Comparison of ENCODE assay signal across 19 cellular contexts in genomic region chr21:46061950-46062349, GRCh38. TPM values are rescaled to one million over a fixed set of nuclear protein-coding genes. Genes with fewer than 3 reads are reported as not detected.
DNase-seq lines count a peak whose midpoint lies in the region; ATAC-seq, FAIRE-seq and TF ChIP-seq lines count a peak whose summit lies in the region.
"Had no signal": no experiment of that assay in that cellular context is flagged by ENCODE, and none has a peak within 500 bp of the region (broad histone marks: within the 10 kb centered on the region; RNA-seq: fewer than 3 reads in every experiment).

No MANE protein-coding gene starts in this region.

- H3K79me2 ChIP-seq in fibroblast of lung (ENCODE audit: control insufficient read depth, insufficient read depth, low read length) (no peaks in the 10 kb centered on the region), smooth muscle cell (ENCODE audit: low read depth) (no peaks in the 10 kb centered on the region), OCI-LY7 (ENCODE audit: insufficient read depth, low read depth, low read length) (no peaks in the 10 kb centered on the region)
- H3K79me2 ChIP-seq: parathyroid adenoma had no signal

- no peak overlapping the region for H2AFZ ChIP-seq in fibroblast of lung (ENCODE audit: low read length)
- no peak overlapping the region for H2AFZ ChIP-seq in smooth muscle cell (ENCODE audit: low read depth)
- no peak overlapping the region for H2AFZ ChIP-seq in OCI-LY7 (ENCODE audit: low read length)
- H2AFZ ChIP-seq: parathyroid adenoma had no signal

- H3F3A ChIP-seq in smooth muscle cell (ENCODE audit: low read depth) = peaks cover 7% of the 10 kb centered on the region

- H4K20me1 ChIP-seq in fibroblast of lung (ENCODE audit: control insufficient read depth, extremely low read depth, insufficient read depth, low read length) = no peaks in the 10 kb centered on the region
- H4K20me1 ChIP-seq in smooth muscle cell (ENCODE audit: low read depth) = no peaks in the 10 kb centered on the region
- H4K20me1 ChIP-seq in OCI-LY7 (ENCODE audit: insufficient read depth, low read length) = no peaks in the 10 kb centered on the region

- no peak for ATAC-seq in Right ventricle myocardium inferior
- no peak for ATAC-seq in HG03342 (IDR thresholded peaks at IDR 0.05; ENCODE audit: unreplicated experiment)
- ATAC-seq: naive thymus-derived CD8-positive, alpha-beta T cell; T-cell had no signal

- no peak overlapping the region for H3K9ac ChIP-seq in fibroblast of lung (ENCODE audit: insufficient read depth, low read length)
- peak overlapping the region; percentile 88 for H3K9ac ChIP-seq in smooth muscle cell (ENCODE audit: low read depth)
- H3K9ac ChIP-seq: parathyroid adenoma had no signal

- H3K4me1 ChIP-seq in right atrium auricular region = peaks cover 0 to 33% of the 10 kb centered on the region in 2 donors
- H3K4me1 ChIP-seq in fibroblast of lung (ENCODE audit: control insufficient read depth, extremely low read depth, insufficient read depth, low read length) = peaks cover 38% of the 10 kb centered on the region
- peaks cover 26% of the 10 kb centered on the region for H3K4me1 ChIP-seq in smooth muscle cell (ENCODE audit: low read depth)
- H3K4me1 ChIP-seq in OCI-LY7 (ENCODE audit: insufficient read depth, low read length, poor library complexity, severe bottlenecking) = no peaks in the 10 kb centered on the region
- H3K4me1 ChIP-seq: parathyroid adenoma had no signal

- no peak overlapping the region for H3K4me2 ChIP-seq in fibroblast of lung (ENCODE audit: extremely low read depth, insufficient read depth, low read length)
- no peak overlapping the region for H3K4me2 ChIP-seq in smooth muscle cell
- no peak overlapping the region for H3K4me2 ChIP-seq in OCI-LY7 (ENCODE audit: low read length)

- H3K36me3 ChIP-seq in right atrium auricular region = no peaks in the 10 kb centered on the region
- H3K36me3 ChIP-seq in fibroblast of lung (ENCODE audit: control insufficient read depth, insufficient read depth, low read length) = no peaks in the 10 kb centered on the region
- no peaks in the 10 kb centered on the region for H3K36me3 ChIP-seq in smooth muscle cell (ENCODE audit: low read depth)
- no peaks in the 10 kb centered on the region for H3K36me3 ChIP-seq in OCI-LY7 (ENCODE audit: insufficient read depth, low read length)

- DNase-seq in right atrium auricular region (ENCODE audit: low spot score) (peak; percentile 32), Right ventricle myocardium inferior (ENCODE audit: missing footprints) (no peak), fibroblast of lung (ENCODE audit: low read depth in 2 of 2) (no peak), smooth muscle cell (lab: John Stamatoyannopoulos, UW; ENCODE audit: unreplicated experiment) (no peak), pons (ENCODE audit: low spot score) (no peak), OCI-LY7 (ENCODE audit: low spot score) (no peak), HTR-8/SVneo (ENCODE audit: insufficient read length, low spot score) (no peak)
- DNase-seq: dermis blood vessel endothelial cell; foreskin melanocyte; NCI-H1694; NCI-H748 treated with DMSO at 0.1 percent for 48 hours; SHP77 treated with DMSO at 0.1 percent for 48 hours; stimulated activated CD4-positive, alpha-beta T cell treated with anti-CD3 and anti-CD28 coated beads, Interleukin-4, amount 100 ng/mL, for 24 hours had no signal

- FAIRE-seq in HTR-8/SVneo (lab: Jason Lieb, UNC) = no peak
- FAIRE-seq: keratinocyte, TTC549 had no signal

- no TSS peak for BruUV-seq in OCI-LY7 (replicated peaks; lab: Mats Ljungman, UMichigan)

- intact Hi-C loops in Right ventricle myocardium inferior (cut with DNase I) = loop anchor here (5.0 kb wide), 1 partner anchor 35 kb away; no protein-coding TSS in a partner anchor
- intact Hi-C loops in OCI-LY7 (cut with micrococcal nuclease; ENCODE audit: unreplicated experiment) = no loop called here

- WGBS in smooth muscle cell (ENCODE audit: low lambda C conversion rate) = 93% methylated on average over 5 of the region's 5 CpGs

- CTCF ChIA-PET in OCI-LY7 (lab: Charles Lee; ENCODE audit: unreplicated experiment) = no interaction called here

- H3K27me3 ChIP-seq in right atrium auricular region (no peaks in the 10 kb centered on the region), fibroblast of lung (ENCODE audit: control insufficient read depth, insufficient read depth, low read length) (no peaks in the 10 kb centered on the region), smooth muscle cell (ENCODE audit: low read depth) (no peaks in the 10 kb centered on the region)

- H3K4me3 ChIP-seq in right atrium auricular region = no peak overlapping the region
- H3K4me3 ChIP-seq in fibroblast of lung (replicated peaks in 1 of 4; ENCODE audit: control extremely low read depth in 1 of 4, insufficient read depth in 1 of 4, low read depth in 3 of 4, low read length in 4 of 4) = no peak overlapping the region
- H3K4me3 ChIP-seq in smooth muscle cell = no peak overlapping the region
- H3K4me3 ChIP-seq in OCI-LY7 (ENCODE audit: low read depth, low read length, poor library complexity, severe bottlenecking) = no peak overlapping the region

- TF ChIP-seq CTCF in right atrium auricular region (IDR thresholded peaks at IDR 0.05) (no peak), fibroblast of lung (conservative IDR thresholded peaks at IDR 0.05 in 1 of 2, IDR thresholded peaks at IDR 0.05 in 1 of 2; ENCODE audit: low read depth in 1 of 2, low read length in 2 of 2) (no peak), smooth muscle cell (IDR thresholded peaks at IDR 0.05; ENCODE audit: borderline replicate concordance, insufficient read depth, poor library complexity, severe bottlenecking) (no peak), OCI-LY7 (conservative IDR thresholded peaks at IDR 0.05; ENCODE audit: low read length) (no peak)

- POLR2A ChIA-PET in OCI-LY7 (lab: Charles Lee) = no interaction called here

- peak overlapping the region; percentile 60 to 80 for H3K27ac ChIP-seq in right atrium auricular region
- H3K27ac ChIP-seq in fibroblast of lung (ENCODE audit: insufficient read depth, low read length) = peak overlapping the region; percentile 84
- H3K27ac ChIP-seq in smooth muscle cell (ENCODE audit: low read depth) = peak overlapping the region; percentile 99
- no peak overlapping the region for H3K27ac ChIP-seq in OCI-LY7 (ENCODE audit: low read depth, low read length, poor library complexity, severe bottlenecking)
- H3K27ac ChIP-seq: parathyroid adenoma had no signal

- H3K9me3 ChIP-seq in right atrium auricular region (peaks cover 0 to 10% of the 10 kb centered on the region in 2 donors), fibroblast of lung (ENCODE audit: control insufficient read depth, insufficient read depth, low read depth, low read length) (no peaks in the 10 kb centered on the region), smooth muscle cell (replicated peaks; ENCODE audit: low read depth) (no peaks in the 10 kb centered on the region), OCI-LY7 (ENCODE audit: low read length) (peaks cover 11% of the 10 kb centered on the region; the same call in 1 of the 2 replicates)

- H3K9me2 ChIP-seq in OCI-LY7 (ENCODE audit: insufficient read depth, low read length) = no peaks in the 10 kb centered on the region

RNA-seq across cellular contexts. Expression of gene COL6A2, which starts 36.0 kb away (rescaled TPM):
- total RNA-seq in right atrium auricular region = 100 to 1,000 TPM; 249 to 252 TPM
- total RNA-seq in Right ventricle myocardium inferior = 254 TPM
- 782 and 928 TPM in 2 replicates for total RNA-seq in fibroblast of lung
- polyA plus RNA-seq in fibroblast of lung = 346 and 702 TPM in 2 replicates
- 857 and 2,080 TPM in 2 replicates for polyA plus RNA-seq in fibroblast of lung (2012)
- polyA minus RNA-seq in fibroblast of lung (ENCODE audit: low replicate concordance) = 367 and 1,367 TPM in 2 replicates
- total RNA-seq in smooth muscle cell = 1,570 and 1,698 TPM in 2 replicates
- 2,969 and 4,089 TPM in 2 replicates for polyA plus RNA-seq in smooth muscle cell
- 0.13 TPM in 1 of 2 replicates, not detected in the other for total RNA-seq in OCI-LY7 (2014; rRNA removed; shearing (Covaris generic))
- not detected in 2 replicates for total RNA-seq in OCI-LY7 (2022)

Comparison
In these comparisons a context has a peak if more than half of its experiments do, and no peak if none do; other contexts are left out.
1. RNA of gene COL6A2, which starts 36.0 kb away (total RNA-seq): 1,570 to 1,698 TPM in smooth muscle cell, 782 to 928 TPM in fibroblast of lung, 254 TPM in Right ventricle myocardium inferior (single experiment) and 249 to 252 TPM in right atrium auricular region; 0.13 TPM in OCI-LY7; every median in the first group is over 100 times any median in the second.